In genomic region chr2:121489284-121489683, GRCh38 we compare ENCODE assay signal across 10 cellular contexts. TPM values are rescaled to one million over a fixed set of nuclear protein-coding genes. Genes with fewer than 3 reads are reported as not detected.
A peak's percentile ranks its signal among the peaks of the same experiment; 100 is the strongest.
DNase-seq lines count a peak whose midpoint lies in the region; ATAC-seq, FAIRE-seq and TF ChIP-seq lines count a peak whose summit lies in the region.
"Had no signal": no experiment of that assay in that cellular context is flagged by ENCODE, and none has a peak within 500 bp of the region (broad histone marks: within the 10 kb centered on the region; RNA-seq: fewer than 3 reads in every experiment).

No MANE protein-coding gene starts in this region.

- POLR2A ChIA-PET in K562 (lab: Yijun Ruan, JAX) = interaction anchor here (0.7 to 1.6 kb wide), 2 partner anchors 17 to 247 kb away, joined by 3 to 6 read pairs; partner anchors contain the start of gene NIFK

- H3K9ac ChIP-seq in K562 (ENCODE audit: insufficient read depth in 1 of 2, low read depth in 2 of 2, low read length in 2 of 2) = no peak overlapping the region

- BruUV-seq in K562 (replicated peaks; lab: Mats Ljungman, UMichigan) = no TSS peak

- no peak for TF ChIP-seq RAD21 in K562 (CRISPR knock-in tag; conservative IDR thresholded peaks at IDR 0.05 in 1 of 2, IDR thresholded peaks at IDR 0.05 in 1 of 2)

- H3K4me1 ChIP-seq in heart left ventricle = peaks cover 0 to 82% (median 26%) of the 10 kb centered on the region in 12 donors
- peaks cover 3% of the 10 kb centered on the region for H3K4me1 ChIP-seq in right cardiac atrium (ENCODE audit: control insufficient read depth, insufficient read depth, low read length)
- peaks cover 0 to 7% of the 10 kb centered on the region in 2 experiments; a peak in 1 of 5 replicates for H3K4me1 ChIP-seq in K562 (replicated peaks in 1 of 2; ENCODE audit: control insufficient read depth in 2 of 2, insufficient read depth in 2 of 2, low read length in 2 of 2)
- H3K4me1 ChIP-seq in testis = peaks cover 24% of the 10 kb centered on the region
- peaks cover 0 to 50% (median 6%) of the 10 kb centered on the region in 4 donors for H3K4me1 ChIP-seq in tibial nerve
- H3K4me1 ChIP-seq in effector memory CD4-positive, alpha-beta T cell (ENCODE audit: control insufficient read depth, insufficient read depth, low read length, poor library complexity, severe bottlenecking) = no peaks in the 10 kb centered on the region
- H3K4me1 ChIP-seq in mucosa of descending colon (ENCODE audit: low read depth) = no peaks in the 10 kb centered on the region

- FAIRE-seq in K562 (lab: Jason Lieb, UNC) = no peak

- no peak overlapping the region for H3K4me2 ChIP-seq in K562 (ENCODE audit: insufficient read depth, low read length)

- DNase-seq in heart left ventricle = no peak
- DNase-seq in right cardiac atrium = no peak
- peak; percentile 36 for DNase-seq in NCI-H1694 (lab: John Stamatoyannopoulos, UW)
- no peak for DNase-seq in K562 (ENCODE audit: extremely low read depth in 1 of 4, low spot score in 3 of 4)
- peak; percentile 54 for DNase-seq in testis
- DNase-seq in tibial nerve (ENCODE audit: low spot score in 2 of 2) = no peak
- DNase-seq in effector memory CD4-positive, alpha-beta T cell = no peak
- DNase-seq in mucosa of descending colon = no peak
- DNase-seq: naive B cell had no signal

- H3K27me3 ChIP-seq in heart left ventricle (no peaks in the 10 kb centered on the region), right cardiac atrium (ENCODE audit: control insufficient read depth, insufficient read depth) (no peaks in the 10 kb centered on the region), K562 (ENCODE audit: control insufficient read depth in 2 of 2, insufficient read depth in 2 of 2, low read length in 2 of 2) (no peaks in the 10 kb centered on the region), testis (no peaks in the 10 kb centered on the region), tibial nerve (no peaks in the 10 kb centered on the region)
- no peaks in the 10 kb centered on the region for H3K27me3 ChIP-seq in effector memory CD4-positive, alpha-beta T cell (replicated peaks; ENCODE audit: control insufficient read depth, insufficient read depth, low read length, poor library complexity, severe bottlenecking)

- H3K9me1 ChIP-seq in K562 (ENCODE audit: control insufficient read depth, insufficient read depth, low read length) = no peaks in the 10 kb centered on the region

- TF ChIP-seq CTCF in heart left ventricle (IDR thresholded peaks at IDR 0.05) (no peak), K562 (IDR thresholded peaks at IDR 0.05 in 2 of 3, conservative IDR thresholded peaks at IDR 0.05 in 1 of 3; ENCODE audit: insufficient read depth in 2 of 3, low read depth in 1 of 3, low read length in 3 of 3) (no peak), testis (IDR thresholded peaks at IDR 0.05) (no peak), tibial nerve (IDR thresholded peaks at IDR 0.05) (no peak), mucosa of descending colon (IDR thresholded peaks at IDR 0.05) (no peak)

- peaks cover 0 to 6% (median 0%) of the 10 kb centered on the region in 9 donors for H3K36me3 ChIP-seq in heart left ventricle
- no peaks in the 10 kb centered on the region; the same call in 2 of the 3 replicates for H3K36me3 ChIP-seq in K562 (ENCODE audit: control insufficient read depth, insufficient read depth, low read length)
- no peaks in the 10 kb centered on the region for H3K36me3 ChIP-seq in testis (ENCODE audit: low read depth, missing control alignments)
- H3K36me3 ChIP-seq in tibial nerve = peaks cover 0 to 2% (median 0%) of the 10 kb centered on the region in 3 donors
- no peaks in the 10 kb centered on the region for H3K36me3 ChIP-seq in effector memory CD4-positive, alpha-beta T cell (ENCODE audit: control insufficient read depth, insufficient read depth, low read length)
- H3K36me3 ChIP-seq in mucosa of descending colon (ENCODE audit: low read depth) = no peaks in the 10 kb centered on the region

- ATAC-seq in heart left ventricle (peak in 3 of 4 donors; percentile 10 to 37 (median 24)), right cardiac atrium (no peak), K562 (peak; percentile 44; the same call in 1 of the 3 replicates), mucosa of descending colon (no peak)
- ATAC-seq: HCT116 had no signal

- CTCF ChIA-PET in K562 (lab: Yijun Ruan, JAX; ENCODE audit: low intra/inter-chr PET ratio) = no interaction called here

- H3K9me3 ChIP-seq in heart left ventricle = no peaks in the 10 kb centered on the region
- no peaks in the 10 kb centered on the region for H3K9me3 ChIP-seq in right cardiac atrium (ENCODE audit: control insufficient read depth, low read length)
- H3K9me3 ChIP-seq in K562 (replicated peaks; ENCODE audit: control insufficient read depth, insufficient read depth, low read depth, low read length) = no peaks in the 10 kb centered on the region
- H3K9me3 ChIP-seq in testis = no peaks in the 10 kb centered on the region
- no peaks in the 10 kb centered on the region for H3K9me3 ChIP-seq in tibial nerve
- H3K9me3 ChIP-seq in effector memory CD4-positive, alpha-beta T cell (ENCODE audit: control insufficient read depth, low read length) = no peaks in the 10 kb centered on the region
- no peaks in the 10 kb centered on the region for H3K9me3 ChIP-seq in mucosa of descending colon

- 77 to 90% (median 85%) methylated on average over 1 of the region's 1 CpG for WGBS in heart left ventricle, 4 donors
- WGBS in right cardiac atrium = 81% methylated on average over 1 of the region's 1 CpG
- 67% methylated on average over 1 of the region's 1 CpG for WGBS in K562 (ENCODE audit: insufficient coverage, low coverage, missing lambda C conversion rate)
- WGBS in testis, 2 donors = 56 to 68% methylated on average over 1 of the region's 1 CpG
- WGBS in tibial nerve, 2 donors = 42 to 44% methylated on average over 1 of the region's 1 CpG

- no peaks in the 10 kb centered on the region for H4K20me1 ChIP-seq in K562 (replicated peaks; ENCODE audit: control insufficient read depth, insufficient read depth, low read length)

- in situ Hi-C loops in K562 (cut with MboI) = no loop called here

- intact Hi-C loops in heart left ventricle (cut with DNase I) = no loop called here
- intact Hi-C loops in right cardiac atrium (cut with DNase I) = no loop called here
- intact Hi-C loops in K562 (cut with micrococcal nuclease) = no loop called here
- intact Hi-C loops in testis (cut with DNase I; ENCODE audit: low total_unique reads) = no loop called here
- intact Hi-C loops in mucosa of descending colon (cut with DNase I, micrococcal nuclease) = no loop called here

- TF ChIP-seq POLR2A in heart left ventricle (IDR thresholded peaks at IDR 0.05) = no peak
- TF ChIP-seq POLR2A in K562 (conservative IDR thresholded peaks at IDR 0.05) = no peak
- no peak for TF ChIP-seq POLR2A in testis (IDR thresholded peaks at IDR 0.05)
- no peak for TF ChIP-seq POLR2A in tibial nerve (IDR thresholded peaks at IDR 0.05)

- TF ChIP-seq EP300 in K562 (IDR thresholded peaks at IDR 0.05; ENCODE audit: low read length) (no peak), tibial nerve (IDR thresholded peaks at IDR 0.05) (no peak)

- no peak overlapping the region for H3K4me3 ChIP-seq in heart left ventricle
- no peak overlapping the region for H3K4me3 ChIP-seq in right cardiac atrium (ENCODE audit: low read length)
- H3K4me3 ChIP-seq in K562 = no peak overlapping the region
- H3K4me3 ChIP-seq in testis = no peak overlapping the region
- H3K4me3 ChIP-seq in tibial nerve = no peak overlapping the region
- H3K4me3 ChIP-seq in effector memory CD4-positive, alpha-beta T cell (ENCODE audit: insufficient read depth, low read depth, low read length, poor library complexity, severe bottlenecking) = no peak overlapping the region
- H3K4me3 ChIP-seq in mucosa of descending colon = no peak overlapping the region

- H2AFZ ChIP-seq in K562 (ENCODE audit: low read depth, low read length) = no peak overlapping the region

- peaks cover 2% of the 10 kb centered on the region; the same call in 1 of the 3 replicates for H3K79me2 ChIP-seq in K562 (ENCODE audit: control insufficient read depth, insufficient read depth, low read length)

- H3K27ac ChIP-seq in heart left ventricle = no peak overlapping the region
- H3K27ac ChIP-seq in right cardiac atrium (ENCODE audit: low read length) = no peak overlapping the region
- no peak overlapping the region for H3K27ac ChIP-seq in K562 (ENCODE audit: extremely low read depth, low read depth, low read length)
- no peak overlapping the region for H3K27ac ChIP-seq in testis
- no peak overlapping the region for H3K27ac ChIP-seq in tibial nerve
- no peak overlapping the region for H3K27ac ChIP-seq in effector memory CD4-positive, alpha-beta T cell (ENCODE audit: insufficient read depth, low read length, poor library complexity, severe bottlenecking)

TF ChIP-seq in K562, 482 proteins besides CTCF, POLR2A, EP300 and RAD21 (continues in another document):
- TF ChIP-seq MYNN (IDR thresholded peaks at IDR 0.05) (peak; percentile 99), MYNN (CRISPR knock-in tag; IDR thresholded peaks at IDR 0.05) (peak; percentile 77; the same call in 1 of the 2 replicates), ZNF589 (CRISPR knock-in tag; IDR thresholded peaks at IDR 0.05; ENCODE audit: low read depth) (no peak), KLF6 (CRISPR knock-in tag; IDR thresholded peaks at IDR 0.05; ENCODE audit: borderline replicate concordance) (no peak)

RNA-seq across cellular contexts. Expression of gene RNU4ATAC, which starts 41.4 kb away (rescaled TPM):
- total RNA-seq in heart left ventricle = not detected
- polyA plus RNA-seq in heart left ventricle = not detected
- total RNA-seq in right cardiac atrium = 10 to 100 TPM in 1 of 4 donors, not detected in 3; 12.7 TPM
- not detected for polyA plus RNA-seq in right cardiac atrium
- total RNA-seq in K562 (2011; cell fraction: chromatin; rRNA removed; ENCODE audit: low replicate concordance) = under 0.01 TPM in 2 replicates
- under 0.01 TPM in 2 replicates for total RNA-seq in K562 (2011; cell fraction: nucleolus; rRNA removed)
- under 0.01 TPM in 2 replicates for total RNA-seq in K562 (2011; cell fraction: nucleoplasm; rRNA removed)
- total RNA-seq in K562 (2014; rRNA removed) = not detected in 2 replicates
- 90.8 TPM in 1 of 2 replicates, not detected in the other for total RNA-seq in K562 (2014; rRNA removed; fragmentation: Illumina TruSeq; extraction: Trizol)
- not detected in 2 replicates for total RNA-seq in K562 (2015; rRNA removed; fragmentation: Illumina TruSeq; extraction: Trizol)
- total RNA-seq in K562 (2021) = 8.6 TPM in 1 of 2 replicates, not detected in the other
- polyA plus RNA-seq in K562 (2011; rRNA removed) = not detected in 2 replicates
- polyA plus RNA-seq in K562 (2011; cell fraction: cytosol; rRNA removed) = not detected in 2 replicates
- under 0.01 TPM in 1 of 2 replicates, not detected in the other for polyA plus RNA-seq in K562 (2011; cell fraction: nucleus; rRNA removed)
- polyA plus RNA-seq in K562 (2012) = not detected in 2 replicates
- not detected in 2 replicates for polyA plus RNA-seq in K562 (2014; fragmentation: Illumina TruSeq; extraction: Trizol)
- polyA plus RNA-seq in K562 (2014; fragmentation: Nextera tagmentation; extraction: Ambion mirVana) = not detected
- polyA plus RNA-seq in K562 (2014; rRNA removed) = not detected in 2 replicates
- polyA minus RNA-seq in K562 (2011; rRNA and poly(A)+ RNA removed) = 3,330 and 5,735 TPM in 2 replicates
- 3,188 and 9,893 TPM in 2 replicates for polyA minus RNA-seq in K562 (2011; cell fraction: cytosol; rRNA and poly(A)+ RNA removed)
- under 0.01 TPM in 2 replicates for polyA minus RNA-seq in K562 (2011; cell fraction: nucleus; rRNA and poly(A)+ RNA removed)
- not detected for total RNA-seq in testis
- not detected for polyA plus RNA-seq in testis (ENCODE audit: insufficient read depth, low read depth, low replicate concordance)
- total RNA-seq in tibial nerve = not detected
- total RNA-seq in mucosa of descending colon = 1 to 10 TPM in 1 of 3 donors, not detected in 2; 9.7 TPM

Comparison
In these comparisons a context has a peak if more than half of its experiments do, and no peak if none do; other contexts are left out.
1. ATAC-seq: peak in heart left ventricle (3 of 4) and K562 (single experiment); none in right cardiac atrium (0 of 2) and mucosa of descending colon (single experiment).
2. DNase-seq: peak in NCI-H1694 (single experiment) and testis (single experiment); none in heart left ventricle (0 of 5), right cardiac atrium (0 of 3), K562 (0 of 4), tibial nerve (0 of 2), effector memory CD4-positive, alpha-beta T cell (0 of 3) and mucosa of descending colon (0 of 3).